19 cellular contexts compared by ENCODE assay signal in the genomic region with DNA sequence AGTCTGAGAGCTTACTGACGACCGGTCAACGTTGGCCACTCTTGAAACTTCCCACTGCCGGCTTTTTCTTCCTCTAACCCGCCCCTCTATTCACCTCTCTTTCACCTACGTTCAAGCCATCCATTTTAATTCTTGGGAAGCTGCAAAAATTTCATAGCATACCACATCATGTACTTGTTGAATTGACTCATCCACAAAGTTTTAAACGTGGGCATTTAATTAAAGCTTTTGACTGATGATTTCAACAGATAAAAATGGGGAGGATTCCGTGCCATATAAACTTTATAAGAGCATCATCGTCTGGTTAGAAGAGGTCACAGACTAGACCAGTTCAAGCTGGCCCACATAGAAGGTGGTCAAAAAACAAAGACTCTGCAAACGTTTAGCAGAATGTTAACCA. TPM values are rescaled to one million over a fixed set of nuclear protein-coding genes. Genes with fewer than 3 reads are reported as not detected.
DNase-seq lines count a peak whose midpoint lies in the region; ATAC-seq and TF ChIP-seq lines count a peak whose summit lies in the region.
"Had no signal": no experiment of that assay in that cellular context is flagged by ENCODE, and none has a peak within 500 bp of the region (broad histone marks: within the 10 kb centered on the region; RNA-seq: fewer than 3 reads in every experiment).

No MANE protein-coding gene starts in this region.

- intact Hi-C loops in PC-9 (cut with micrococcal nuclease; ENCODE audit: unreplicated experiment), result no loop called here
- intact Hi-C loops in activated CD4-positive, alpha-beta T cell treated with anti-CD3 and anti-CD28 coated beads for 36 hours (cut with DNase I, micrococcal nuclease), result no loop called here

- peak; percentile 95 for DNase-seq in EH (ENCODE audit: low read depth)
- DNase-seq in PC-9, result peak; percentile 21 to 39
- peak; percentile 52 for DNase-seq in dedifferentiated amniotic fluid mesenchymal stem cell (ENCODE audit: extremely low spot score)
- DNase-seq in non-pigmented ciliary epithelial cell (ENCODE audit: low read depth), result peak; percentile 72
- DNase-seq in activated CD4-positive, alpha-beta T cell treated with anti-CD3 and anti-CD28 coated beads for 36 hours, result no peak
- no peak for DNase-seq in NCI-H2227 (lab: John Stamatoyannopoulos, UW; ENCODE audit: unreplicated experiment)
- DNase-seq: activated CD4-positive, alpha-beta memory T cell treated with anti-CD3 and anti-CD28 coated beads for 36 hours; CD4-positive, CD25-positive, alpha-beta regulatory T cell; effector memory CD4-positive, alpha-beta T cell; glutamatergic neuron; KG1; NCI-H526; stimulated activated CD4-positive, alpha-beta T cell treated with anti-CD3 and anti-CD28 coated beads, Interleukin-4, amount 100 ng/mL, for 24 hours; upper lobe of left lung had no signal

- H3K9me2 ChIP-seq in PC-9 (ENCODE audit: insufficient read depth), result no peaks in the 10 kb centered on the region

- H3K27me3 ChIP-seq in PC-9 (ENCODE audit: insufficient read depth, low read depth), result no peaks in the 10 kb centered on the region
- H3K27me3 ChIP-seq: upper lobe of left lung had no signal

- H3F3A ChIP-seq in PC-9 (ENCODE audit: insufficient read depth, low read depth), result peaks cover 31% of the 10 kb centered on the region

- H3K9me3 Mint-ChIP-seq in activated CD4-positive, alpha-beta T cell treated with anti-CD3 and anti-CD28 coated beads for 36 hours (ENCODE audit: low read depth), result no peaks in the 10 kb centered on the region
- H3K9me3 Mint-ChIP-seq: activated CD4-positive, alpha-beta memory T cell treated with anti-CD3 and anti-CD28 coated beads for 36 hours; activated T-helper 2 cell treated with anti-CD3 and anti-CD28 coated beads, Interferon-gamma antibody, Interleukin-2, Interleukin-4, amounts not matched to agents 10 μg/mL and 5 μg/mL and 100 μg/mL, durations not matched to agents 14 hours and 24 hours and 36 hours; brain; CD4-positive, CD25-positive, alpha-beta regulatory T cell; stimulated activated effector memory CD8-positive, alpha-beta T cell treated with anti-CD3 and anti-CD28 coated beads, Interleukin-12 subunit alpha, Interleukin-12 subunit beta, amount 100 ng/mL, for 72 hours had no signal

- no peaks in the 10 kb centered on the region for H4K20me1 ChIP-seq in PC-9 (ENCODE audit: insufficient read depth)

- no peak for TF ChIP-seq CTCF in PC-9 (conservative IDR thresholded peaks at IDR 0.05)

- no peak overlapping the region for H3K4me3 ChIP-seq in PC-9
- H3K4me3 ChIP-seq: upper lobe of left lung had no signal

- H3K4me1 Mint-ChIP-seq in activated CD4-positive, alpha-beta T cell treated with anti-CD3 and anti-CD28 coated beads for 36 hours, result no peaks in the 10 kb centered on the region
- H3K4me1 Mint-ChIP-seq: brain had no signal

- peak overlapping the region; percentile 44 for H3K27ac ChIP-seq in PC-9
- H3K27ac ChIP-seq: upper lobe of left lung had no signal

- ATAC-seq in GM19351 (IDR thresholded peaks at IDR 0.05; ENCODE audit: unreplicated experiment) (no peak), HG03565 (IDR thresholded peaks at IDR 0.05; ENCODE audit: unreplicated experiment) (no peak)
- ATAC-seq in activated CD4-positive, alpha-beta T cell treated with anti-CD3 and anti-CD28 coated beads for 36 hours, result no peak
- ATAC-seq: stimulated activated effector memory CD8-positive, alpha-beta T cell treated with anti-CD3 and anti-CD28 coated beads, Interleukin-12 subunit alpha, Interleukin-12 subunit beta, amount 100 ng/mL, for 72 hours had no signal

- no peaks in the 10 kb centered on the region for H3K9me3 ChIP-seq in PC-9 (ENCODE audit: insufficient read depth, low read depth)
- H3K9me3 ChIP-seq: upper lobe of left lung had no signal

- no peak overlapping the region for H3K27ac Mint-ChIP-seq in activated CD4-positive, alpha-beta T cell treated with anti-CD3 and anti-CD28 coated beads for 36 hours
- H3K27ac Mint-ChIP-seq: activated CD4-positive, alpha-beta memory T cell treated with anti-CD3 and anti-CD28 coated beads for 36 hours; activated T-helper 2 cell treated with anti-CD3 and anti-CD28 coated beads, Interferon-gamma antibody, Interleukin-2, Interleukin-4, amounts not matched to agents 10 μg/mL and 5 μg/mL and 100 μg/mL, durations not matched to agents 14 hours and 24 hours and 36 hours; brain; CD4-positive, CD25-positive, alpha-beta regulatory T cell; stimulated activated effector memory CD8-positive, alpha-beta T cell treated with anti-CD3 and anti-CD28 coated beads, Interleukin-12 subunit alpha, Interleukin-12 subunit beta, amount 100 ng/mL, for 72 hours had no signal

- peaks cover 52% of the 10 kb centered on the region for H3K4me1 ChIP-seq in PC-9 (replicated peaks; ENCODE audit: insufficient read depth)
- H3K4me1 ChIP-seq: upper lobe of left lung had no signal

- H3K79me2 ChIP-seq in PC-9 (ENCODE audit: low read depth), result peaks cover 8% of the 10 kb centered on the region; the same call in 1 of the 2 replicates

- peak overlapping the region; percentile 36 for H3K4me2 ChIP-seq in PC-9

- H3K4me3 Mint-ChIP-seq in activated CD4-positive, alpha-beta T cell treated with anti-CD3 and anti-CD28 coated beads for 36 hours, result no peak overlapping the region
- H3K4me3 Mint-ChIP-seq: activated CD4-positive, alpha-beta memory T cell treated with anti-CD3 and anti-CD28 coated beads for 36 hours; brain; CD4-positive, CD25-positive, alpha-beta regulatory T cell; stimulated activated effector memory CD8-positive, alpha-beta T cell treated with anti-CD3 and anti-CD28 coated beads, Interleukin-12 subunit alpha, Interleukin-12 subunit beta, amount 100 ng/mL, for 72 hours had no signal

- POLR2A ChIA-PET in PC-9 (lab: Charles Lee; ENCODE audit: unreplicated experiment), result interaction anchor here (0.5 to 0.6 kb wide), 4 partner anchors 15 to 239 kb away, joined by 3 to 24 read pairs (median 4); a partner anchor contains a TSS
- POLR2A ChIA-PET in activated CD4-positive, alpha-beta T cell treated with anti-CD3 and anti-CD28 coated beads for 36 hours (lab: Charles Lee), result no interaction called here

- H3K36me3 ChIP-seq in PC-9 (ENCODE audit: low read depth), result peaks cover 26% of the 10 kb centered on the region

- peaks cover 35% of the 10 kb centered on the region for H3K36me3 Mint-ChIP-seq in activated CD4-positive, alpha-beta T cell treated with anti-CD3 and anti-CD28 coated beads for 36 hours (ENCODE audit: low read depth)

- no peaks in the 10 kb centered on the region for H3K27me3 Mint-ChIP-seq in activated CD4-positive, alpha-beta T cell treated with anti-CD3 and anti-CD28 coated beads for 36 hours
- H3K27me3 Mint-ChIP-seq: activated CD4-positive, alpha-beta memory T cell treated with anti-CD3 and anti-CD28 coated beads for 36 hours; brain; CD4-positive, CD25-positive, alpha-beta regulatory T cell had no signal

- CTCF ChIA-PET in PC-9 (lab: Charles Lee), result interaction anchor here (0.5 to 2.0 kb wide), 3 partner anchors 8 to 544 kb away, joined by 3 to 7 read pairs (median 3); no protein-coding TSS in a partner anchor
- CTCF ChIA-PET in activated CD4-positive, alpha-beta T cell treated with anti-CD3 and anti-CD28 coated beads for 36 hours (lab: Charles Lee), result interaction anchor here (1.1 to 1.8 kb wide), 3 partner anchors 8 to 547 kb away, joined by 3 to 6 read pairs (median 5); no protein-coding TSS in a partner anchor

- TSS peak; percentile 92 for BruUV-seq in PC-9 (replicated peaks; lab: Mats Ljungman, UMichigan)

- H2AFZ ChIP-seq in PC-9, result no peak overlapping the region

RNA-seq across cellular contexts. Expression of a gene that starts 22.5 kb away (rescaled TPM):
- total RNA-seq in PC-9 (2021), result 71.5 and 77.6 TPM in 2 replicates
- total RNA-seq in activated CD4-positive, alpha-beta T cell treated with anti-CD3 and anti-CD28 coated beads for 36 hours, result 10 to 100 TPM; 57.6 to 73.2 TPM

RNA-seq across cellular contexts. Expression of a gene that starts 40.3 kb away (rescaled TPM):
- 13.4 and 29.4 TPM in 2 replicates for total RNA-seq in PC-9 (2021)
- total RNA-seq in activated CD4-positive, alpha-beta T cell treated with anti-CD3 and anti-CD28 coated beads for 36 hours, result 10 to 100 TPM; 13.8 to 25.9 TPM

RNA-seq across cellular contexts. Expression of a gene that starts 59.9 kb away (rescaled TPM):
- 41.4 and 47.4 TPM in 2 replicates for total RNA-seq in PC-9 (2021)
- 10 to 100 TPM; 49.7 to 56.1 TPM for total RNA-seq in activated CD4-positive, alpha-beta T cell treated with anti-CD3 and anti-CD28 coated beads for 36 hours

Comparison
In these comparisons a context has a peak if more than half of its experiments do, and no peak if none do; other contexts are left out.
1. DNase-seq: peak in EH (single experiment), PC-9 (2 of 2), dedifferentiated amniotic fluid mesenchymal stem cell (single experiment) and non-pigmented ciliary epithelial cell (single experiment); none in activated CD4-positive, alpha-beta T cell treated with anti-CD3 and anti-CD28 coated beads for 36 hours (single experiment) and NCI-H2227 (single experiment).